18 cellular contexts compared by ENCODE assay signal in genomic region chr15:68340711-68341671, GRCh38.
DNase-seq lines count a peak whose midpoint lies in the region; ATAC-seq, FAIRE-seq and TF ChIP-seq lines count a peak whose summit lies in the region.
"Had no signal": no experiment of that assay in that cellular context is flagged by ENCODE, and none has a peak within 500 bp of the region (broad histone marks: within the 10 kb centered on the region; RNA-seq: fewer than 3 reads in every experiment).

No MANE protein-coding gene starts in this region.

- H2AFZ ChIP-seq in endothelial cell of umbilical vein (ENCODE audit: low read depth, low read length), result peak overlapping the region; percentile 1

- no peaks in the 10 kb centered on the region for H3K79me2 ChIP-seq in endothelial cell of umbilical vein (ENCODE audit: control insufficient read depth, insufficient read depth, low read length)

- H3K9me3 ChIP-seq in adipocyte (ENCODE audit: control insufficient read depth, low read length) (no peaks in the 10 kb centered on the region), endothelial cell of umbilical vein (replicated peaks; ENCODE audit: control insufficient read depth, insufficient read depth, low read length) (no peaks in the 10 kb centered on the region), mesodermal cell (ENCODE audit: control insufficient read depth, low read length) (no peaks in the 10 kb centered on the region), subcutaneous abdominal adipose tissue (ENCODE audit: control insufficient read depth in 5 of 5, low read length in 5 of 5) (no peaks in the 10 kb centered on the region)

- CTCF ChIA-PET in endothelial cell of umbilical vein (lab: Charles Lee), result interaction anchor here (1.1 to 1.2 kb wide), 2 partner anchors 21 to 34 kb away, joined by 3 to 4 read pairs; no protein-coding TSS in a partner anchor

- no peaks in the 10 kb centered on the region for H3K27me3 ChIP-seq in adipocyte (replicated peaks; ENCODE audit: control insufficient read depth, insufficient read depth, low read length)
- H3K27me3 ChIP-seq in endothelial cell of umbilical vein (ENCODE audit: control insufficient read depth in 2 of 2, insufficient read depth in 2 of 2, low read length in 2 of 2), result no peaks in the 10 kb centered on the region
- H3K27me3 ChIP-seq in subcutaneous abdominal adipose tissue (ENCODE audit: control insufficient read depth in 5 of 5, insufficient read depth in 4 of 5, low read length in 5 of 5), result no peaks in the 10 kb centered on the region

- peaks cover 22% of the 10 kb centered on the region for H3K4me1 ChIP-seq in adipocyte (ENCODE audit: control insufficient read depth, insufficient read depth, low read length)
- H3K4me1 ChIP-seq in endothelial cell of umbilical vein (ENCODE audit: control insufficient read depth, extremely low read depth, insufficient read depth, low read length), result peaks cover 11% of the 10 kb centered on the region
- peaks cover 22% of the 10 kb centered on the region for H3K4me1 ChIP-seq in mesodermal cell (ENCODE audit: control insufficient read depth, insufficient read depth, low read length, poor library complexity, severe bottlenecking)
- H3K4me1 ChIP-seq in subcutaneous abdominal adipose tissue (ENCODE audit: control insufficient read depth in 5 of 5, insufficient read depth in 5 of 5, low read length in 5 of 5), result peaks cover 8 to 40% (median 36%) of the 10 kb centered on the region in 5 donors

- peaks cover 5 to 11% of the 10 kb centered on the region in 2 donors for H3K27me3 Mint-ChIP-seq in natural killer cell treated with Interleukin-12 subunit alpha and Interleukin-12 subunit beta and Interleukin-15 and Interleukin-18, amount 100 ng/mL, for 72 hours
- H3K27me3 Mint-ChIP-seq: activated T-helper 17 cell treated with anti-CD3 and anti-CD28 coated beads, Interleukin-2, amount 50 U/mL, for 72 hours had no signal

- no peak overlapping the region for H3K4me2 ChIP-seq in endothelial cell of umbilical vein (ENCODE audit: insufficient read depth, low read length)

- H3K36me3 ChIP-seq in adipocyte (ENCODE audit: control insufficient read depth, insufficient read depth, low read length, severe bottlenecking) (no peaks in the 10 kb centered on the region), endothelial cell of umbilical vein (ENCODE audit: control insufficient read depth in 2 of 2, extremely low read depth in 1 of 2, insufficient read depth in 2 of 2, low read length in 2 of 2) (no peaks in the 10 kb centered on the region), mesodermal cell (ENCODE audit: control insufficient read depth, insufficient read depth, low read length) (no peaks in the 10 kb centered on the region), subcutaneous abdominal adipose tissue (ENCODE audit: control insufficient read depth in 5 of 5, insufficient read depth in 5 of 5, low read length in 5 of 5) (peaks cover 0 to 5% (median 0%) of the 10 kb centered on the region in 5 donors)

- DNase-seq in adipocyte (ENCODE audit: low read depth), result peak; percentile 40
- peak; percentile 52 for DNase-seq in endothelial cell of umbilical vein (ENCODE audit: low read depth, low spot score)
- no peak for DNase-seq in T-helper 1 cell
- no peak for DNase-seq in natural killer cell treated with Interleukin-12 subunit alpha and Interleukin-12 subunit beta and Interleukin-15 and Interleukin-18, amount 100 ng/mL, for 72 hours (ENCODE audit: low spot score)
- no peak for DNase-seq in cortex of kidney (lab: John Stamatoyannopoulos, UW)
- DNase-seq: activated CD4-positive, alpha-beta T cell treated with anti-CD3 and anti-CD28 coated beads, Interleukin-2, amount 10 ng/mL, durations not matched to agents 7 days and 5 days; AML-193; hippocampal formation; KG1; NCI-H146; NCI-H69; stimulated activated CD4-positive, alpha-beta T cell treated with anti-CD3 and anti-CD28 coated beads, Interleukin-2, amount 100 ng/mL, for 48 hours had no signal

- H3K27ac ChIP-seq in endothelial cell of umbilical vein (ENCODE audit: insufficient read depth, low read depth, low read length) (no peak overlapping the region), mesodermal cell (ENCODE audit: low read depth, low read length, severe bottlenecking) (peak overlapping the region; percentile 74), subcutaneous abdominal adipose tissue (ENCODE audit: low read depth, low read length) (peak overlapping the region; percentile 11)

- H3K9ac ChIP-seq in adipocyte (ENCODE audit: low read length) (peak overlapping the region; percentile 5), endothelial cell of umbilical vein (replicated peaks; ENCODE audit: extremely low read depth, insufficient read depth, low read length) (no peak overlapping the region), subcutaneous abdominal adipose tissue (ENCODE audit: low read length in 5 of 5) (peak overlapping the region in 1 of 5 donors; percentile 4)

- dilution Hi-C loops in endothelial cell of umbilical vein (cut with MboI; ENCODE audit: extremely low pct_ligation_motif_present, low sequenced_read_pairs), result no loop called here

- no peak for TF ChIP-seq CTCF in endothelial cell of umbilical vein (IDR thresholded peaks at IDR 0.05; ENCODE audit: extremely low read depth in 1 of 2, insufficient read depth in 1 of 2, low read depth in 1 of 2, low read length in 2 of 2)

- no peaks in the 10 kb centered on the region for H3K9me3 Mint-ChIP-seq in natural killer cell treated with Interleukin-12 subunit alpha and Interleukin-12 subunit beta and Interleukin-15 and Interleukin-18, amount 100 ng/mL, for 72 hours
- H3K9me3 Mint-ChIP-seq: activated CD4-positive, alpha-beta T cell treated with anti-CD3 and anti-CD28 coated beads, Interleukin-2, amount 10 ng/mL, durations not matched to agents 7 days and 5 days; activated T-helper 17 cell treated with anti-CD3 and anti-CD28 coated beads, Interleukin-2, amount 50 U/mL, for 72 hours had no signal

- H3K4me3 ChIP-seq in adipocyte (ENCODE audit: low read length) (no peak overlapping the region), endothelial cell of umbilical vein (replicated peaks in 1 of 3; ENCODE audit: insufficient read depth in 1 of 3, low read depth in 1 of 3, low read length in 3 of 3) (no peak overlapping the region), mesodermal cell (ENCODE audit: extremely low read depth, insufficient read depth, low read length, poor library complexity, severe bottlenecking) (no peak overlapping the region), subcutaneous abdominal adipose tissue (ENCODE audit: low read depth in 1 of 5, low read length in 5 of 5) (no peak overlapping the region)

- no peak overlapping the region for H3K27ac Mint-ChIP-seq in natural killer cell treated with Interleukin-12 subunit alpha and Interleukin-12 subunit beta and Interleukin-15 and Interleukin-18, amount 100 ng/mL, for 72 hours
- H3K27ac Mint-ChIP-seq: activated CD4-positive, alpha-beta T cell treated with anti-CD3 and anti-CD28 coated beads, Interleukin-2, amount 10 ng/mL, durations not matched to agents 7 days and 5 days; activated T-helper 17 cell treated with anti-CD3 and anti-CD28 coated beads, Interleukin-2, amount 50 U/mL, for 72 hours had no signal

- H3K36me3 Mint-ChIP-seq in natural killer cell treated with Interleukin-12 subunit alpha and Interleukin-12 subunit beta and Interleukin-15 and Interleukin-18, amount 100 ng/mL, for 72 hours, result no peaks in the 10 kb centered on the region

- FAIRE-seq in endothelial cell of umbilical vein (lab: Jason Lieb, UNC), result peak; percentile 72
- FAIRE-seq: GM12891, RCC 7860 had no signal

- POLR2A ChIA-PET in endothelial cell of umbilical vein (lab: Charles Lee), result interaction anchor here (0.7 kb wide), 1 partner anchor 38 kb away, joined by 3 read pairs; no protein-coding TSS in a partner anchor

- no peaks in the 10 kb centered on the region for H3K9me1 ChIP-seq in endothelial cell of umbilical vein (replicated peaks; ENCODE audit: control insufficient read depth, extremely low read depth, insufficient read depth, low read length)

- H4K20me1 ChIP-seq in endothelial cell of umbilical vein (replicated peaks; ENCODE audit: control insufficient read depth, extremely low read depth, insufficient read depth, low read length), result no peaks in the 10 kb centered on the region

- no peak for ATAC-seq in natural killer cell treated with Interleukin-12 subunit alpha and Interleukin-12 subunit beta and Interleukin-15 and Interleukin-18, amount 100 ng/mL, for 72 hours
- no peak for ATAC-seq in GM21526 (IDR thresholded peaks at IDR 0.05; ENCODE audit: low FRiP score, unreplicated experiment)
- ATAC-seq: activated T-helper 17 cell treated with anti-CD3 and anti-CD28 coated beads, Interleukin-2, amount 50 U/mL, for 72 hours had no signal

- WGBS in mesodermal cell (ENCODE audit: insufficient coverage in 2 of 2), 2 experiments, result 84 to 90% methylated on average over 6 to 12 of the region's 15 CpGs

- TF ChIP-seq POLR2A in endothelial cell of umbilical vein (IDR thresholded peaks at IDR 0.05; ENCODE audit: low read depth, low read length), result no peak

- intact Hi-C loops in endothelial cell of umbilical vein (cut with micrococcal nuclease), result no loop called here

- H3K4me1 Mint-ChIP-seq in natural killer cell treated with Interleukin-12 subunit alpha and Interleukin-12 subunit beta and Interleukin-15 and Interleukin-18, amount 100 ng/mL, for 72 hours (ENCODE audit: low read depth in 2 of 2), result no peaks in the 10 kb centered on the region
- H3K4me1 Mint-ChIP-seq: activated CD4-positive, alpha-beta T cell treated with anti-CD3 and anti-CD28 coated beads, Interleukin-2, amount 10 ng/mL, durations not matched to agents 7 days and 5 days; activated T-helper 17 cell treated with anti-CD3 and anti-CD28 coated beads, Interleukin-2, amount 50 U/mL, for 72 hours had no signal

- no TSS peak for BruUV-seq in endothelial cell of umbilical vein (replicated peaks; lab: Mats Ljungman, UMichigan)

- no peak overlapping the region for H3K4me3 Mint-ChIP-seq in natural killer cell treated with Interleukin-12 subunit alpha and Interleukin-12 subunit beta and Interleukin-15 and Interleukin-18, amount 100 ng/mL, for 72 hours
- H3K4me3 Mint-ChIP-seq: activated CD4-positive, alpha-beta T cell treated with anti-CD3 and anti-CD28 coated beads, Interleukin-2, amount 10 ng/mL, durations not matched to agents 7 days and 5 days; activated T-helper 17 cell treated with anti-CD3 and anti-CD28 coated beads, Interleukin-2, amount 50 U/mL, for 72 hours had no signal

TF ChIP-seq in endothelial cell of umbilical vein, 7 proteins besides CTCF, POLR2A, EP300 and RAD21 (continues in another document):
- TF ChIP-seq GATA2 (IDR thresholded peaks at IDR 0.05; ENCODE audit: insufficient read depth, insufficient read length, low read depth, low read length) (no peak), FOS (IDR thresholded peaks at IDR 0.05; ENCODE audit: borderline replicate concordance, insufficient read depth, low read length) (no peak), EZH2 (IDR thresholded peaks at IDR 0.05; ENCODE audit: borderline replicate concordance, low read depth, low read length, severe bottlenecking) (no peak), JUN (IDR thresholded peaks at IDR 0.05; ENCODE audit: borderline replicate concordance, insufficient read depth, insufficient read length, low read depth) (no peak), MYC (IDR thresholded peaks at IDR 0.05; ENCODE audit: low read depth, low read length) (no peak)

Comparison
In these comparisons a context has a peak if more than half of its experiments do, and no peak if none do; other contexts are left out.
1. DNase-seq: peak in adipocyte (single experiment) and endothelial cell of umbilical vein (single experiment); none in T-helper 1 cell (0 of 5), natural killer cell treated with Interleukin-12 subunit alpha and Interleukin-12 subunit beta and Interleukin-15 and Interleukin-18, amount 100 ng/mL, for 72 hours (single experiment) and cortex of kidney (single experiment).